9 cellular contexts compared by ENCODE assay signal in genomic region chr12:15629761-15630160, GRCh38.
A peak's percentile ranks its signal among the peaks of the same experiment; 100 is the strongest.
DNase-seq lines count a peak whose midpoint lies in the region; ATAC-seq, FAIRE-seq and TF ChIP-seq lines count a peak whose summit lies in the region.
"Had no signal": no experiment of that assay in that cellular context is flagged by ENCODE, and none has a peak within 500 bp of the region (broad histone marks: within the 10 kb centered on the region; RNA-seq: fewer than 3 reads in every experiment).

No MANE protein-coding gene starts in this region.

- no peak for FAIRE-seq in kidney (lab: Jason Lieb, UNC)

- H3K4me3 ChIP-seq in brain microvascular endothelial cell (ENCODE audit: low read depth, low read length) (no peak overlapping the region), kidney (ENCODE audit: low read length in 2 of 2) (no peak overlapping the region), subcutaneous abdominal adipose tissue (ENCODE audit: low read depth in 1 of 5, low read length in 5 of 5) (no peak overlapping the region)

- peaks cover 6 to 13% of the 10 kb centered on the region in 2 donors for H3K4me1 ChIP-seq in kidney (ENCODE audit: control insufficient read depth in 1 of 2, insufficient read depth in 1 of 2, low read depth in 1 of 2, low read length in 2 of 2)
- H3K4me1 ChIP-seq in subcutaneous abdominal adipose tissue (ENCODE audit: control insufficient read depth in 5 of 5, insufficient read depth in 5 of 5, low read length in 5 of 5): peaks cover 13 to 46% (median 33%) of the 10 kb centered on the region in 5 donors

- H3K4me3 Mint-ChIP-seq in naive thymus-derived CD8-positive, alpha-beta T cell: no peak overlapping the region

- H3K9ac ChIP-seq in kidney (ENCODE audit: low read length in 2 of 2) (no peak overlapping the region), subcutaneous abdominal adipose tissue (ENCODE audit: low read length in 5 of 5) (peak overlapping the region; percentile 5 to 79 (median 37))

- peak; percentile 79 for DNase-seq in HCEC 1CT
- no peak for DNase-seq in brain microvascular endothelial cell
- DNase-seq in kidney: no peak
- no peak for DNase-seq in naive thymus-derived CD8-positive, alpha-beta T cell
- no peak for DNase-seq in activated T-cell treated with anti-CD3 and anti-CD28 coated beads for 4 hours
- DNase-seq in NCI-H69 (lab: John Stamatoyannopoulos, UW): no peak
- DNase-seq: activated CD4-positive, alpha-beta T cell treated with anti-CD3 and anti-CD28 coated beads, Interleukin-2, amount 50 U/mL, for 48 hours had no signal

- POLR2A ChIA-PET in naive thymus-derived CD8-positive, alpha-beta T cell (lab: Charles Lee): no interaction called here

- H3K27me3 Mint-ChIP-seq in naive thymus-derived CD8-positive, alpha-beta T cell: peaks cover 0 to 8% (median 0%) of the 10 kb centered on the region in 5 donors

- H3K27me3 ChIP-seq in brain microvascular endothelial cell (replicated peaks) (no peaks in the 10 kb centered on the region), subcutaneous abdominal adipose tissue (ENCODE audit: control insufficient read depth in 5 of 5, insufficient read depth in 4 of 5, low read length in 5 of 5) (no peaks in the 10 kb centered on the region)

- intact Hi-C loops in kidney (cut with DNase I): no loop called here

- no peaks in the 10 kb centered on the region for H3K4me1 Mint-ChIP-seq in naive thymus-derived CD8-positive, alpha-beta T cell

- H3K9me3 ChIP-seq in kidney (ENCODE audit: control insufficient read depth in 1 of 2, low read length in 2 of 2): no peaks in the 10 kb centered on the region
- no peaks in the 10 kb centered on the region for H3K9me3 ChIP-seq in subcutaneous abdominal adipose tissue (ENCODE audit: control insufficient read depth in 5 of 5, low read length in 5 of 5)

- H3K27ac ChIP-seq in brain microvascular endothelial cell: peak overlapping the region; percentile 98
- peak overlapping the region; percentile 71 to 80 for H3K27ac ChIP-seq in kidney (ENCODE audit: low read depth in 2 of 2, low read length in 2 of 2)
- peak overlapping the region; percentile 98 for H3K27ac ChIP-seq in subcutaneous abdominal adipose tissue (ENCODE audit: low read depth, low read length)

- peaks cover 7% of the 10 kb centered on the region for H3K36me3 ChIP-seq in brain microvascular endothelial cell (replicated peaks)
- peaks cover 5 to 6% of the 10 kb centered on the region in 2 donors for H3K36me3 ChIP-seq in kidney (ENCODE audit: control insufficient read depth in 1 of 2, insufficient read depth in 2 of 2, low read length in 2 of 2)
- peaks cover 0 to 11% (median 9%) of the 10 kb centered on the region in 5 donors for H3K36me3 ChIP-seq in subcutaneous abdominal adipose tissue (ENCODE audit: control insufficient read depth in 5 of 5, insufficient read depth in 5 of 5, low read length in 5 of 5)

- H3K27ac Mint-ChIP-seq in naive thymus-derived CD8-positive, alpha-beta T cell: no peak overlapping the region

- ATAC-seq in naive thymus-derived CD8-positive, alpha-beta T cell: no peak
- ATAC-seq in GM21717 (IDR thresholded peaks at IDR 0.05; ENCODE audit: unreplicated experiment): no peak

- in situ Hi-C loops in brain microvascular endothelial cell (cut with HindIII; ENCODE audit: low pct_ligation_motif_present, low sequenced_read_pairs): no loop called here

- H3K36me3 Mint-ChIP-seq in naive thymus-derived CD8-positive, alpha-beta T cell: no peaks in the 10 kb centered on the region

- TF ChIP-seq CTCF in brain microvascular endothelial cell (IDR thresholded peaks at IDR 0.05; ENCODE audit: low read depth, low read length, missing control alignments): no peak
- no peak for TF ChIP-seq CTCF in kidney (IDR thresholded peaks at IDR 0.05; ENCODE audit: borderline replicate concordance, extremely low read depth, insufficient read depth)

- no peaks in the 10 kb centered on the region for H3K9me3 Mint-ChIP-seq in naive thymus-derived CD8-positive, alpha-beta T cell

Comparison
In these comparisons a context has a peak if more than half of its experiments do, and no peak if none do; other contexts are left out.
1. H3K9ac ChIP-seq: peak in subcutaneous abdominal adipose tissue (5 of 5); none in kidney (0 of 2).
2. Peak in every context shown above with its lines, with median percentiles within 50 percentile points of each other: H3K27ac ChIP-seq.